11 cellular contexts compared by ENCODE assay signal in genomic region chr22:20568502-20569058, GRCh38.
DNase-seq lines count a peak whose midpoint lies in the region; ATAC-seq and TF ChIP-seq lines count a peak whose summit lies in the region.
"Had no signal": no experiment of that assay in that cellular context is flagged by ENCODE, and none has a peak within 500 bp of the region (broad histone marks: within the 10 kb centered on the region; RNA-seq: fewer than 3 reads in every experiment).

No MANE protein-coding gene starts in this region.

- no peak overlapping the region for H3K4me3 ChIP-seq in KMS-11 (IDR thresholded peaks at IDR 0.05; ENCODE audit: insufficient read depth, low read depth, low read length)
- H3K4me3 ChIP-seq: GM23338, SK-N-MC had no signal

- H3K4me3 Mint-ChIP-seq in activated naive CD8-positive, alpha-beta T cell treated with anti-CD3 and anti-CD28 coated beads, Interleukin-2, amount 10 ng/mL, durations not matched to agents 7 days and 5 days: peak overlapping the region; percentile 67
- H3K4me3 Mint-ChIP-seq in immature natural killer cell: peak overlapping the region; percentile 84 to 94 (median 86)
- H3K4me3 Mint-ChIP-seq in stimulated activated naive B cell treated with anti-CD40 and anti-IgM and Interleukin-4, amounts not matched to agents 10 μg/mL and 1 μg/mL and 100 μg/mL, for 72 hours: no peak overlapping the region
- H3K4me3 Mint-ChIP-seq: GM23338 had no signal

- TF ChIP-seq CTCF in KMS-11 (conservative IDR thresholded peaks at IDR 0.05; ENCODE audit: low read depth, low read length) (no peak), foreskin keratinocyte (conservative IDR thresholded peaks at IDR 0.05) (no peak)

- no peaks in the 10 kb centered on the region for H3K27me3 Mint-ChIP-seq in activated naive CD8-positive, alpha-beta T cell treated with anti-CD3 and anti-CD28 coated beads, Interleukin-2, amount 10 ng/mL, durations not matched to agents 7 days and 5 days
- peaks cover 13 to 24% (median 16%) of the 10 kb centered on the region in 3 donors for H3K27me3 Mint-ChIP-seq in immature natural killer cell (ENCODE audit: low read depth in 3 of 3)
- H3K27me3 Mint-ChIP-seq in stimulated activated naive B cell treated with anti-CD40 and anti-IgM and Interleukin-4, amounts not matched to agents 10 μg/mL and 1 μg/mL and 100 μg/mL, for 72 hours: no peaks in the 10 kb centered on the region

- H3K4me1 ChIP-seq in KMS-11 (ENCODE audit: low read depth, poor library complexity, severe bottlenecking) (peaks cover 91% of the 10 kb centered on the region), foreskin keratinocyte (peaks cover 29% of the 10 kb centered on the region)

- H3K9me3 Mint-ChIP-seq in activated naive CD8-positive, alpha-beta T cell treated with anti-CD3 and anti-CD28 coated beads, Interleukin-2, amount 10 ng/mL, durations not matched to agents 7 days and 5 days: no peaks in the 10 kb centered on the region
- no peaks in the 10 kb centered on the region for H3K9me3 Mint-ChIP-seq in immature natural killer cell
- no peaks in the 10 kb centered on the region for H3K9me3 Mint-ChIP-seq in stimulated activated naive B cell treated with anti-CD40 and anti-IgM and Interleukin-4, amounts not matched to agents 10 μg/mL and 1 μg/mL and 100 μg/mL, for 72 hours
- H3K9me3 Mint-ChIP-seq: GM23338 had no signal

- H4K20me1 ChIP-seq in KMS-11 (ENCODE audit: insufficient read depth): no peaks in the 10 kb centered on the region

- ATAC-seq in activated naive CD8-positive, alpha-beta T cell treated with anti-CD3 and anti-CD28 coated beads, Interleukin-2, amount 10 ng/mL, durations not matched to agents 7 days and 5 days (ENCODE audit: low read depth): no peak
- no peak for ATAC-seq in stimulated activated naive B cell treated with anti-CD40 and anti-IgM and Interleukin-4, amounts not matched to agents 10 μg/mL and 1 μg/mL and 100 μg/mL, for 72 hours (replicated peaks)
- ATAC-seq in foreskin keratinocyte (no peak), GM21723 (IDR thresholded peaks at IDR 0.05; ENCODE audit: unreplicated experiment) (no peak)

- H3K79me2 ChIP-seq in KMS-11 (ENCODE audit: insufficient read depth, low read depth): no peaks in the 10 kb centered on the region

- POLR2A ChIA-PET in activated naive CD8-positive, alpha-beta T cell treated with anti-CD3 and anti-CD28 coated beads, Interleukin-2, amount 10 ng/mL, durations not matched to agents 7 days and 5 days (lab: Charles Lee): interaction anchor here (0.6 to 2.4 kb wide), 8 partner anchors 10 to 133 kb away, joined by 3 to 20 read pairs (median 7); partner anchors contain the start of gene MED15

- no peak for DNase-seq in activated naive CD8-positive, alpha-beta T cell treated with anti-CD3 and anti-CD28 coated beads, Interleukin-2, amount 10 ng/mL, durations not matched to agents 7 days and 5 days
- DNase-seq in immature natural killer cell (no peak), foreskin keratinocyte (no peak), D341Med (ENCODE audit: low spot score) (no peak), NCI-H345 (lab: John Stamatoyannopoulos, UW) (no peak)
- no peak for DNase-seq in stimulated activated naive B cell treated with anti-CD40 and anti-IgM and Interleukin-4, amounts not matched to agents 10 μg/mL and 1 μg/mL and 100 μg/mL, for 72 hours

- no peak overlapping the region for H2AFZ ChIP-seq in KMS-11 (ENCODE audit: low read depth)
- H2AFZ ChIP-seq: GM23338 had no signal

- peak overlapping the region; percentile 58; the same call in 1 of the 2 replicates for H3K9ac ChIP-seq in KMS-11

- H3K4me2 ChIP-seq in KMS-11: peak overlapping the region; percentile 92
- H3K4me2 ChIP-seq: GM23338 had no signal

- peak overlapping the region; percentile 82 for H3K27ac Mint-ChIP-seq in activated naive CD8-positive, alpha-beta T cell treated with anti-CD3 and anti-CD28 coated beads, Interleukin-2, amount 10 ng/mL, durations not matched to agents 7 days and 5 days
- H3K27ac Mint-ChIP-seq in immature natural killer cell: peak overlapping the region; percentile 94 to 100 (median 98)
- peak overlapping the region; percentile 77 for H3K27ac Mint-ChIP-seq in stimulated activated naive B cell treated with anti-CD40 and anti-IgM and Interleukin-4, amounts not matched to agents 10 μg/mL and 1 μg/mL and 100 μg/mL, for 72 hours
- H3K27ac Mint-ChIP-seq: GM23338 had no signal

- H3K36me3 Mint-ChIP-seq in activated naive CD8-positive, alpha-beta T cell treated with anti-CD3 and anti-CD28 coated beads, Interleukin-2, amount 10 ng/mL, durations not matched to agents 7 days and 5 days: peaks cover 52% of the 10 kb centered on the region
- peaks cover 22 to 50% (median 33%) of the 10 kb centered on the region in 3 donors for H3K36me3 Mint-ChIP-seq in immature natural killer cell
- peaks cover 32 to 67% of the 10 kb centered on the region in 2 donors for H3K36me3 Mint-ChIP-seq in stimulated activated naive B cell treated with anti-CD40 and anti-IgM and Interleukin-4, amounts not matched to agents 10 μg/mL and 1 μg/mL and 100 μg/mL, for 72 hours

- peaks cover 68% of the 10 kb centered on the region for H3K4me1 Mint-ChIP-seq in activated naive CD8-positive, alpha-beta T cell treated with anti-CD3 and anti-CD28 coated beads, Interleukin-2, amount 10 ng/mL, durations not matched to agents 7 days and 5 days
- H3K4me1 Mint-ChIP-seq in immature natural killer cell: peaks cover 95 to 97% of the 10 kb centered on the region in 2 donors
- peaks cover 6 to 20% of the 10 kb centered on the region in 2 donors for H3K4me1 Mint-ChIP-seq in stimulated activated naive B cell treated with anti-CD40 and anti-IgM and Interleukin-4, amounts not matched to agents 10 μg/mL and 1 μg/mL and 100 μg/mL, for 72 hours
- H3K4me1 Mint-ChIP-seq: GM23338 had no signal

- H3K27me3 ChIP-seq in KMS-11 (ENCODE audit: insufficient read depth, low read depth) (no peaks in the 10 kb centered on the region), foreskin keratinocyte (no peaks in the 10 kb centered on the region)
- H3K27me3 ChIP-seq: neutrophil had no signal

- 0 out of 2 replicates have a peak, but pooled peaks cover 6% of the 10 kb centered on the region for H3K36me3 ChIP-seq in KMS-11 (ENCODE audit: insufficient read depth)

- peak overlapping the region; percentile 88 for H3K27ac ChIP-seq in KMS-11
- H3K27ac ChIP-seq in foreskin keratinocyte: no peak overlapping the region
- H3K27ac ChIP-seq: SK-N-MC had no signal

Comparison
In these comparisons a context has a peak if more than half of its experiments do, and no peak if none do; other contexts are left out.
1. H3K4me3 Mint-ChIP-seq: peak in activated naive CD8-positive, alpha-beta T cell treated with anti-CD3 and anti-CD28 coated beads, Interleukin-2, amount 10 ng/mL, durations not matched to agents 7 days and 5 days (single experiment) and immature natural killer cell (5 of 5); none in stimulated activated naive B cell treated with anti-CD40 and anti-IgM and Interleukin-4, amounts not matched to agents 10 μg/mL and 1 μg/mL and 100 μg/mL, for 72 hours (0 of 2).
2. Peak in every context shown above with its lines, with median percentiles within 50 percentile points of each other: H3K27ac Mint-ChIP-seq.